ENCODE assay signal across 29 cellular contexts in genomic region chr12:42871831-42872230, GRCh38.
"Had no signal": no experiment of that assay in that cellular context is flagged by ENCODE, and none has a peak within 500 bp of the region (broad histone marks: within the 10 kb centered on the region; RNA-seq: fewer than 3 reads in every experiment).

No MANE protein-coding gene starts in this region.

- H3K4me1 Mint-ChIP-seq: activated CD4-positive, alpha-beta memory T cell treated with anti-CD3 and anti-CD28 coated beads, Interleukin-2, amount 10 ng/mL, durations not matched to agents 7 days and 5 days; activated CD4-positive, alpha-beta T cell treated with anti-CD3 and anti-CD28 coated beads for 36 hours; activated CD4-positive, alpha-beta T cell treated with anti-CD3 and anti-CD28 coated beads, Interleukin-2, amount 10 ng/mL, durations not matched to agents 24 days and 14 days; activated naive CD4-positive, alpha-beta T cell treated with anti-CD3 and anti-CD28 coated beads, Interleukin-2, amount 10 ng/mL, durations not matched to agents 7 days and 5 days; activated naive CD8-positive, alpha-beta T cell treated with anti-CD3 and anti-CD28 coated beads, Interleukin-2, amount 10 ng/mL, durations not matched to agents 7 days and 5 days; central memory CD8-positive, alpha-beta T cell had no signal

- H3K9me3 ChIP-seq: gastrocnemius medialis, heart left ventricle had no signal

- H3K27me3 ChIP-seq: brain microvascular endothelial cell, dorsolateral prefrontal cortex, foreskin keratinocyte, gastrocnemius medialis, heart left ventricle had no signal

- H3K4me3 ChIP-seq: coronary artery, dorsolateral prefrontal cortex, gastrocnemius medialis, heart left ventricle had no signal

- H3K4me1 ChIP-seq: foreskin keratinocyte, gastrocnemius medialis, heart left ventricle had no signal

- H3K27me3 Mint-ChIP-seq: activated CD4-positive, alpha-beta memory T cell treated with anti-CD3 and anti-CD28 coated beads, Interleukin-2, amount 10 ng/mL, durations not matched to agents 7 days and 5 days; activated CD4-positive, alpha-beta T cell treated with anti-CD3 and anti-CD28 coated beads for 36 hours; activated CD4-positive, alpha-beta T cell treated with anti-CD3 and anti-CD28 coated beads, Interleukin-2, amount 10 ng/mL, durations not matched to agents 24 days and 14 days; activated naive CD4-positive, alpha-beta T cell treated with anti-CD3 and anti-CD28 coated beads, Interleukin-2, amount 10 ng/mL, durations not matched to agents 7 days and 5 days; activated naive CD8-positive, alpha-beta T cell treated with anti-CD3 and anti-CD28 coated beads, Interleukin-2, amount 10 ng/mL, durations not matched to agents 7 days and 5 days; activated T-cell treated with anti-CD3 and anti-CD28 coated beads, Interleukin-2, amount 50 U/mL, for 24 hours; central memory CD8-positive, alpha-beta T cell; dendritic cell treated with granulocyte-macrophage colony-stimulating factor and Interleukin-4, amounts not matched to agents 40 ng/mL and 50 ng/mL, for 4 days had no signal

- FAIRE-seq: bronchial epithelial cell had no signal

- H3K27ac Mint-ChIP-seq: activated CD4-positive, alpha-beta memory T cell treated with anti-CD3 and anti-CD28 coated beads, Interleukin-2, amount 10 ng/mL, durations not matched to agents 7 days and 5 days; activated CD4-positive, alpha-beta T cell treated with anti-CD3 and anti-CD28 coated beads for 36 hours; activated CD4-positive, alpha-beta T cell treated with anti-CD3 and anti-CD28 coated beads, Interleukin-2, amount 10 ng/mL, durations not matched to agents 24 days and 14 days; activated naive CD4-positive, alpha-beta T cell treated with anti-CD3 and anti-CD28 coated beads, Interleukin-2, amount 10 ng/mL, durations not matched to agents 7 days and 5 days; activated naive CD4-positive, alpha-beta T cell treated with anti-CD3 and anti-CD28 coated beads, Interleukin-2, amount 50 U/mL, for 72 hours; activated naive CD8-positive, alpha-beta T cell treated with anti-CD3 and anti-CD28 coated beads, Interleukin-2, amount 10 ng/mL, durations not matched to agents 7 days and 5 days; activated T-cell treated with anti-CD3 and anti-CD28 coated beads, Interleukin-2, amount 50 U/mL, for 24 hours; activated T-cell treated with anti-CD3 and anti-CD28 coated beads, Interleukin-2, amount 50 U/mL, for 72 hours; dendritic cell treated with granulocyte-macrophage colony-stimulating factor and Interleukin-4, amounts not matched to agents 40 ng/mL and 50 ng/mL, for 4 days; endodermal cell had no signal

- H3K27ac ChIP-seq: brain microvascular endothelial cell, coronary artery, dorsolateral prefrontal cortex, foreskin keratinocyte, gastrocnemius medialis, heart left ventricle had no signal

- H3K4me3 Mint-ChIP-seq: activated CD4-positive, alpha-beta memory T cell treated with anti-CD3 and anti-CD28 coated beads, Interleukin-2, amount 10 ng/mL, durations not matched to agents 7 days and 5 days; activated CD4-positive, alpha-beta T cell treated with anti-CD3 and anti-CD28 coated beads for 36 hours; activated CD4-positive, alpha-beta T cell treated with anti-CD3 and anti-CD28 coated beads, Interleukin-2, amount 10 ng/mL, durations not matched to agents 24 days and 14 days; activated naive CD4-positive, alpha-beta T cell treated with anti-CD3 and anti-CD28 coated beads, Interleukin-2, amount 10 ng/mL, durations not matched to agents 7 days and 5 days; activated naive CD8-positive, alpha-beta T cell treated with anti-CD3 and anti-CD28 coated beads, Interleukin-2, amount 10 ng/mL, durations not matched to agents 7 days and 5 days; activated T-cell treated with anti-CD3 and anti-CD28 coated beads, Interleukin-2, amount 50 U/mL, for 24 hours; activated T-cell treated with anti-CD3 and anti-CD28 coated beads, Interleukin-2, amount 50 U/mL, for 72 hours; central memory CD8-positive, alpha-beta T cell; dendritic cell treated with granulocyte-macrophage colony-stimulating factor and Interleukin-4, amounts not matched to agents 40 ng/mL and 50 ng/mL, for 4 days; endodermal cell had no signal

- H3K36me3 Mint-ChIP-seq: activated naive CD4-positive, alpha-beta T cell treated with anti-CD3 and anti-CD28 coated beads, Interleukin-2, amount 10 ng/mL, durations not matched to agents 7 days and 5 days; activated naive CD4-positive, alpha-beta T cell treated with anti-CD3 and anti-CD28 coated beads, Interleukin-2, amount 50 U/mL, for 72 hours; activated naive CD8-positive, alpha-beta T cell treated with anti-CD3 and anti-CD28 coated beads, Interleukin-2, amount 10 ng/mL, durations not matched to agents 7 days and 5 days had no signal

- DNase-seq: activated CD4-positive, alpha-beta memory T cell treated with anti-CD3 and anti-CD28 coated beads, Interleukin-2, amount 10 ng/mL, durations not matched to agents 7 days and 5 days; activated CD4-positive, alpha-beta T cell treated with anti-CD3 and anti-CD28 coated beads for 36 hours; activated CD4-positive, alpha-beta T cell treated with anti-CD3 and anti-CD28 coated beads, Interleukin-2, amount 10 ng/mL, durations not matched to agents 24 days and 14 days; activated CD4-positive, alpha-beta T cell treated with anti-CD3 and anti-CD28 coated beads, Interleukin-2, amount 50 U/mL, for 4 hours; activated CD4-positive, CD25-positive, alpha-beta regulatory T cell; activated CD4-positive, CD25-positive, alpha-beta regulatory T cell treated with anti-CD3 and anti-CD28 coated beads, Interleukin-2, amount 50 U/mL, for 72 hours; activated CD8-positive, alpha-beta memory T cell treated with anti-CD3 and anti-CD28 coated beads, Interleukin-2, amount 50 U/mL, for 48 hours; activated gamma-delta T cell; activated naive CD4-positive, alpha-beta T cell; activated naive CD4-positive, alpha-beta T cell treated with anti-CD3 and anti-CD28 coated beads, Interleukin-2, amount 10 ng/mL, durations not matched to agents 7 days and 5 days; activated naive CD8-positive, alpha-beta T cell treated with anti-CD3 and anti-CD28 coated beads, Interleukin-2, amount 10 ng/mL, durations not matched to agents 7 days and 5 days; activated T-cell treated with anti-CD3 and anti-CD28 coated beads for 4 hours; activated T-cell treated with anti-CD3 and anti-CD28 coated beads, Interleukin-2, amount 50 U/mL, for 24 hours; activated T-cell treated with anti-CD3 and anti-CD28 coated beads, Interleukin-2, amount 50 U/mL, for 72 hours; brain microvascular endothelial cell; dorsolateral prefrontal cortex; effector memory CD4-positive, alpha-beta T cell; endodermal cell; foreskin keratinocyte; gastrocnemius medialis; glutamatergic neuron; heart left ventricle; T-helper 2 cell had no signal

- ATAC-seq: activated CD4-positive, alpha-beta T cell treated with anti-CD3 and anti-CD28 coated beads for 36 hours; activated naive CD4-positive, alpha-beta T cell treated with anti-CD3 and anti-CD28 coated beads, Interleukin-2, amount 50 U/mL, for 72 hours; activated T-cell treated with anti-CD3 and anti-CD28 coated beads, Interleukin-2, amount 50 U/mL, for 72 hours; esophagus mucosa; foreskin keratinocyte; gastrocnemius medialis; heart left ventricle had no signal

- H3K36me3 ChIP-seq: brain microvascular endothelial cell, gastrocnemius medialis, heart left ventricle had no signal

- H3K9me3 Mint-ChIP-seq: activated CD4-positive, alpha-beta memory T cell treated with anti-CD3 and anti-CD28 coated beads, Interleukin-2, amount 10 ng/mL, durations not matched to agents 7 days and 5 days; activated naive CD8-positive, alpha-beta T cell treated with anti-CD3 and anti-CD28 coated beads, Interleukin-2, amount 10 ng/mL, durations not matched to agents 7 days and 5 days; activated T-cell treated with anti-CD3 and anti-CD28 coated beads, Interleukin-2, amount 50 U/mL, for 24 hours; endodermal cell had no signal
